Comparison of ENCODE assay signal across 9 cellular contexts in the genomic region with DNA sequence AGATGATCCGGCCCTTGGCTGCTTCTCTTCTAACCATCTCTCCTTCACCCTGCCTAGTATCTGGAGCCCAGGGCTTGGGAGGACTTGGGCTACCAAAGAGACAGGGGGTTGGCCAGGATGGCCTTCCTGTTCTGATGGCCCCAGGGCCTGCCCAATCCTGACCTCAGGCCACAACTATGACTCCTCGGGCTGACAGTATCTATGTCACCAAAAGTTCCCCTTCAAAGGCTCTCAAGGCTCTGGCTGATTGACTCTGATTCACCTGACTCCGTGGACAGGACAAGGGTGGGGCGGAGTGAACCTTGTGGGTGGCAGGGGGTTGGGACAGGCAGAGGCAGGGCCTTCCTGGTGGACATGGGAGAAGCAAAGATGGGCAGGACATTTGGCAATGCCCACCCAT. TPM values are rescaled to one million over a fixed set of nuclear protein-coding genes. Genes with fewer than 3 reads are reported as not detected.
A peak's percentile ranks its signal among the peaks of the same experiment; 100 is the strongest.
DNase-seq lines count a peak whose midpoint lies in the region; FAIRE-seq and TF ChIP-seq lines count a peak whose summit lies in the region.
"Had no signal": no experiment of that assay in that cellular context is flagged by ENCODE, and none has a peak within 500 bp of the region (broad histone marks: within the 10 kb centered on the region; RNA-seq: fewer than 3 reads in every experiment).

No MANE protein-coding gene starts in this region.

- peak; percentile 36 for DNase-seq in stimulated activated CD4-positive, alpha-beta T cell treated with anti-CD3 and anti-CD28 coated beads, Interleukin-15, amount 100 ng/mL, for 24 hours
- no peak for DNase-seq in stimulated activated CD4-positive, alpha-beta T cell treated with anti-CD3 and anti-CD28 coated beads, Interleukin-4, amount 100 ng/mL, for 1 hour
- peak in 2 of 3 donors; percentile 75 to 81 for DNase-seq in Peyer's patch
- peak; percentile 51 for DNase-seq in glomerular visceral epithelial cell (ENCODE audit: extremely low spot score)
- no peak for DNase-seq in vagina (ENCODE audit: extremely low spot score in 2 of 2)
- DNase-seq in NCI-H1105 (lab: John Stamatoyannopoulos, UW): no peak
- no peak for DNase-seq in NCI-H526 treated with DMSO at 0.1 percent for 48 hours (lab: John Stamatoyannopoulos, UW)
- no peak for DNase-seq in GM19239 (ENCODE audit: insufficient read length, low spot score)
- DNase-seq: DMS153 had no signal

- H3K4me3 ChIP-seq in Peyer's patch (no peak overlapping the region), vagina (peak overlapping the region in 1 of 2 donors; percentile 5)

- FAIRE-seq in GM19239 (lab: Jason Lieb, UNC): no peak

- H3K36me3 ChIP-seq in Peyer's patch: peaks cover 0 to 24% (median 0%) of the 10 kb centered on the region in 3 donors
- H3K36me3 ChIP-seq in vagina: peaks cover 0 to 4% of the 10 kb centered on the region in 2 donors

- H3K27ac ChIP-seq in Peyer's patch (peak overlapping the region; percentile 11 to 78 (median 36)), vagina (peak overlapping the region; percentile 99)

- TF ChIP-seq POLR2A in Peyer's patch (IDR thresholded peaks at IDR 0.05): no peak
- TF ChIP-seq POLR2A in vagina (IDR thresholded peaks at IDR 0.05): no peak

- H3K27me3 ChIP-seq in Peyer's patch: no peaks in the 10 kb centered on the region
- no peaks in the 10 kb centered on the region for H3K27me3 ChIP-seq in vagina

- TF ChIP-seq CTCF in Peyer's patch (IDR thresholded peaks at IDR 0.05): no peak
- no peak for TF ChIP-seq CTCF in vagina (IDR thresholded peaks at IDR 0.05)

- intact Hi-C loops in vagina (cut with DNase I): no loop called here

- H3K4me1 ChIP-seq in Peyer's patch (peaks cover 9 to 84% (median 53%) of the 10 kb centered on the region in 4 donors), vagina (peaks cover 89% of the 10 kb centered on the region)

- H3K9me3 ChIP-seq in Peyer's patch (no peaks in the 10 kb centered on the region), vagina (no peaks in the 10 kb centered on the region)

RNA-seq across cellular contexts. Expression of a gene that starts 12.7 kb away (rescaled TPM):
- total RNA-seq in Peyer's patch (10 to 100 TPM; 46.8 to 97.4 (median 64.1) TPM), vagina (33.9 TPM)

Comparison
In these comparisons a context has a peak if more than half of its experiments do, and no peak if none do; other contexts are left out.
1. DNase-seq: peak in stimulated activated CD4-positive, alpha-beta T cell treated with anti-CD3 and anti-CD28 coated beads, Interleukin-15, amount 100 ng/mL, for 24 hours (single experiment), Peyer's patch (2 of 3) and glomerular visceral epithelial cell (single experiment); none in stimulated activated CD4-positive, alpha-beta T cell treated with anti-CD3 and anti-CD28 coated beads, Interleukin-4, amount 100 ng/mL, for 1 hour (single experiment), vagina (0 of 2), NCI-H1105 (single experiment), NCI-H526 treated with DMSO at 0.1 percent for 48 hours (single experiment) and GM19239 (single experiment).